In the genomic region with DNA sequence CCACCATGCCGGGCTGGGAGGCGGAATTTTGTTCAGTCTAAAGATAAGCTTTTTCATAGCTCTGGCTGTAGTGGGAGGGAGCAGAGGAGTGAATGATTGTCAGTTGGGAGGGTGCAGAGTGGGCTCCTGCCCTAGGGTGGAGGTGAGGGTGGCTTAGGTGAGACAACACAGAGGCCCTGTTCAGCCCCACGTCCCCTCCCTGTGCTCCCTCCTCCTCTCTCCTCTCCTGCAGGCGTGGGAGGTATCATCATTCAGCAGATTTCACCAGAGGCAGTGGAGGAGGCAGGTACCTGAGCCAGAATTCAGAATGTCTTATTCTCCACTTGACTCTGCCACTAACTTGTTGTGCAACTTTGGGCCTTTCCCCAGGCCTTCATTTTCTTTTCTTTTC, we compare ENCODE assay signal across 1 cellular context.
TF ChIP-seq lines count a peak whose summit lies in the region.

No MANE protein-coding gene starts in this region.

TF ChIP-seq in liver, 16 proteins besides CTCF, POLR2A, EP300 and RAD21 (continued from another document):
- TF ChIP-seq, protein P1, sequence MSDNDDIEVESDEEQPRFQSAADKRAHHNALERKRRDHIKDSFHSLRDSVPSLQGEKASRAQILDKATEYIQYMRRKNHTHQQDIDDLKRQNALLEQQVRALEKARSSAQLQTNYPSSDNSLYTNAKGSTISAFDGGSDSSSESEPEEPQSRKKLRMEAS (IDR thresholded peaks at IDR 0.05) = no peak
- TF ChIP-seq EGR1 (IDR thresholded peaks at IDR 0.05; ENCODE audit: low read depth in 2 of 2) (no peak), RXRA (IDR thresholded peaks at IDR 0.05) (no peak), GABPA (IDR thresholded peaks at IDR 0.05 in 1 of 2, conservative IDR thresholded peaks at IDR 0.05 in 1 of 2) (no peak), YY1 (IDR thresholded peaks at IDR 0.05) (no peak)
- TF ChIP-seq, protein P2, sequence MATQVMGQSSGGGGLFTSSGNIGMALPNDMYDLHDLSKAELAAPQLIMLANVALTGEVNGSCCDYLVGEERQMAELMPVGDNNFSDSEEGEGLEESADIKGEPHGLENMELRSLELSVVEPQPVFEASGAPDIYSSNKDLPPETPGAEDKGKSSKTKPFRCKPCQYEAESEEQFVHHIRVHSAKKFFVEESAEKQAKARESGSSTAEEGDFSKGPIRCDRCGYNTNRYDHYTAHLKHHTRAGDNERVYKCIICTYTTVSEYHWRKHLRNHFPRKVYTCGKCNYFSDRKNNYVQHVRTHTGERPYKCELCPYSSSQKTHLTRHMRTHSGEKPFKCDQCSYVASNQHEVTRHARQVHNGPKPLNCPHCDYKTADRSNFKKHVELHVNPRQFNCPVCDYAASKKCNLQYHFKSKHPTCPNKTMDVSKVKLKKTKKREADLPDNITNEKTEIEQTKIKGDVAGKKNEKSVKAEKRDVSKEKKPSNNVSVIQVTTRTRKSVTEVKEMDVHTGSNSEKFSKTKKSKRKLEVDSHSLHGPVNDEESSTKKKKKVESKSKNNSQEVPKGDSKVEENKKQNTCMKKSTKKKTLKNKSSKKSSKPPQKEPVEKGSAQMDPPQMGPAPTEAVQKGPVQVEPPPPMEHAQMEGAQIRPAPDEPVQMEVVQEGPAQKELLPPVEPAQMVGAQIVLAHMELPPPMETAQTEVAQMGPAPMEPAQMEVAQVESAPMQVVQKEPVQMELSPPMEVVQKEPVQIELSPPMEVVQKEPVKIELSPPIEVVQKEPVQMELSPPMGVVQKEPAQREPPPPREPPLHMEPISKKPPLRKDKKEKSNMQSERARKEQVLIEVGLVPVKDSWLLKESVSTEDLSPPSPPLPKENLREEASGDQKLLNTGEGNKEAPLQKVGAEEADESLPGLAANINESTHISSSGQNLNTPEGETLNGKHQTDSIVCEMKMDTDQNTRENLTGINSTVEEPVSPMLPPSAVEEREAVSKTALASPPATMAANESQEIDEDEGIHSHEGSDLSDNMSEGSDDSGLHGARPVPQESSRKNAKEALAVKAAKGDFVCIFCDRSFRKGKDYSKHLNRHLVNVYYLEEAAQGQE (IDR thresholded peaks at IDR 0.05) = no peak
